ENCODE assay signal across 7 cellular contexts in the genomic region with DNA sequence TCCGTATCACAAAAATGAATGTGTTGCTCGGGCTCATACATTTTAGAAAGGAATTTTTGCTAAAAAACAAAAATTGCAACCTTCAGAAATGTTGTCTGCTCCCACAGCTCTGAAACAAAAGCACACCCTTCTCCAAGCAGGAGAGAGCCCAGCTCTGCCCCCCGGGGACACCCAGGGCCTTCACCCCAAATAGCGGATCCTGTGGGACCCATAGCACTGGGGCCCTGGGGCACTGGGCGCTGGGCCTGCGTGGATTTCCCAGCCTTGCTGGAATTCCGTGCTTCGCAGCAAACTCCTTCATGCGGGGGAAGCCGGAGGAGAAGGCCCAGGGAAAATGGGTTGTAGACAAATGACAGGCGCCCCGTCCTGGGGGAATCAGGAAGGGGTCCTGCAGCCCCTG. TPM values are rescaled to one million over a fixed set of nuclear protein-coding genes. Genes with fewer than 3 reads are reported as not detected.
DNase-seq lines count a peak whose midpoint lies in the region; ATAC-seq and TF ChIP-seq lines count a peak whose summit lies in the region.
"Not testable (repeated sequence)": the region's sequence is repeated elsewhere in the genome, so short reads cannot be mapped to it uniquely, and the experiment has no call there.

No MANE protein-coding gene starts in this region.

- TF ChIP-seq POLR2A in spleen (IDR thresholded peaks at IDR 0.05), result not testable (repeated sequence)

- ATAC-seq in right cardiac atrium, result peak; percentile 17 to 30

- WGBS in right cardiac atrium, result 92% methylated on average over 11 of the region's 12 CpGs
- 93 to 96% (median 93%) methylated on average over 10 to 12 of the region's 12 CpGs for WGBS in spleen, 5 donors

- not testable (repeated sequence) for H3K36me3 Mint-ChIP-seq in osteocyte (ENCODE audit: unreplicated experiment)

- H3K36me3 ChIP-seq in spleen, result not testable (repeated sequence)

- not testable (repeated sequence) for H3K27ac Mint-ChIP-seq in osteocyte (ENCODE audit: unreplicated experiment)

- not testable (repeated sequence) for H3K9me3 Mint-ChIP-seq in osteocyte (ENCODE audit: unreplicated experiment)

- DNase-seq in Daoy (ENCODE audit: low read depth) (peak; percentile 0), SK-N-DZ (ENCODE audit: low spot score) (peak; percentile 1), ecto neural progenitor cell (ENCODE audit: low spot score) (peak; percentile 49), mesenteric fat pad (ENCODE audit: low spot score) (peak; percentile 89), osteocyte (ENCODE audit: extremely low spot score, unreplicated experiment) (peak; percentile 86), spleen (peak; percentile 66)
- DNase-seq in right cardiac atrium, result not testable (repeated sequence)

- intact Hi-C loops in right cardiac atrium (cut with DNase I), result loop anchor here in 1 of 4 donors (10.0 kb wide), 1 partner anchor 366 kb away; no protein-coding TSS in a partner anchor
- intact Hi-C loops in spleen (cut with DNase I; ENCODE audit: low total_unique reads), result loop anchor here (10.0 kb wide), 1 partner anchor 366 kb away; no protein-coding TSS in a partner anchor

- not testable (repeated sequence) for H3K4me3 Mint-ChIP-seq in osteocyte (ENCODE audit: unreplicated experiment)

- not testable (repeated sequence) for H3K4me3 ChIP-seq in right cardiac atrium (ENCODE audit: low read length); spleen

- not testable (repeated sequence) for H3K4me1 ChIP-seq in right cardiac atrium (ENCODE audit: control insufficient read depth, insufficient read depth, low read length); spleen

- H3K4me1 Mint-ChIP-seq in osteocyte (ENCODE audit: unreplicated experiment), result not testable (repeated sequence)

- not testable (repeated sequence) for H3K9me3 ChIP-seq in right cardiac atrium (ENCODE audit: control insufficient read depth, low read length); spleen

- TF ChIP-seq CTCF in osteocyte (IDR thresholded peaks at IDR 0.05); spleen (IDR thresholded peaks at IDR 0.05 in 8 of 11, conservative IDR thresholded peaks at IDR 0.05 in 3 of 11): not testable (repeated sequence)

- H3K27me3 ChIP-seq in right cardiac atrium (ENCODE audit: control insufficient read depth, insufficient read depth), result not testable (repeated sequence)
- peaks cover 0 to 34% (median 5%) of the 10 kb centered on the region in 7 donors for H3K27me3 ChIP-seq in spleen (replicated peaks in 1 of 7)

- H3K27me3 Mint-ChIP-seq in osteocyte (ENCODE audit: unreplicated experiment), result not testable (repeated sequence)

- not testable (repeated sequence) for H3K27ac ChIP-seq in right cardiac atrium (ENCODE audit: low read length); spleen

RNA-seq across cellular contexts. Expression of a gene that starts 50.5 kb away (rescaled TPM):
- total RNA-seq in Daoy (2014; rRNA removed; shearing (Covaris generic)), result 29.2 and 33.9 TPM in 2 replicates
- 43.3 and 48.0 TPM in 2 replicates for polyA plus RNA-seq in SK-N-DZ (2014; cell fraction: cytosol; rRNA removed)
- 204 and 270 TPM in 2 replicates for polyA plus RNA-seq in SK-N-DZ (2014; cell fraction: nucleus; rRNA removed)
- total RNA-seq in right cardiac atrium (10 to 100 TPM; 18.8 to 24.1 (median 22.8) TPM), mesenteric fat pad (36.1 TPM), osteocyte (48.0 and 51.3 TPM in 2 replicates), spleen (10 to 100 TPM; 50.4 to 74.4 (median 68.6) TPM)
- polyA plus RNA-seq in right cardiac atrium (16.6 TPM), spleen (10 to 100 TPM; 19.5 to 33.7 (median 28.8) TPM)
